In genomic region chrX:15678339-15678738, GRCh38 we compare ENCODE assay signal across 28 cellular contexts. TPM values are rescaled to one million over a fixed set of nuclear protein-coding genes. Genes with fewer than 3 reads are reported as not detected.
"Had no signal": no experiment of that assay in that cellular context is flagged by ENCODE, and none has a peak within 500 bp of the region (broad histone marks: within the 10 kb centered on the region; RNA-seq: fewer than 3 reads in every experiment).

No MANE protein-coding gene starts in this region.

- H3K27ac ChIP-seq: body of pancreas, gastroesophageal sphincter, hepatocyte, ovary, sigmoid colon, thoracic aorta, uterus, VCaP had no signal

- H3K9me3 Mint-ChIP-seq: activated naive CD4-positive, alpha-beta T cell treated with anti-CD3 and anti-CD28 coated beads, Interleukin-2, amount 10 ng/mL, durations not matched to agents 7 days and 5 days; nephron; stimulated activated effector memory CD8-positive, alpha-beta T cell treated with anti-CD3 and anti-CD28 coated beads, Interleukin-12 subunit alpha, Interleukin-12 subunit beta, amount 100 ng/mL, for 72 hours; stimulated activated naive CD8-positive, alpha-beta T cell treated with anti-CD3 and anti-CD28 coated beads, Interleukin-15, Interleukin-2, amounts not matched to agents 100 ng/mL and 50 ng/mL, for 24 hours; type B pancreatic cell had no signal

- H3K27me3 ChIP-seq: body of pancreas, gastroesophageal sphincter, hepatocyte, ovary, sigmoid colon, uterus had no signal

- ATAC-seq: body of pancreas; esophagus mucosa; gastroesophageal sphincter; left cardiac atrium; left ventricle myocardium superior; stimulated activated effector memory CD8-positive, alpha-beta T cell treated with anti-CD3 and anti-CD28 coated beads, Interleukin-12 subunit alpha, Interleukin-12 subunit beta, amount 100 ng/mL, for 72 hours had no signal

- DNase-seq: activated CD4-positive, alpha-beta T cell treated with anti-CD3 and anti-CD28 coated beads for 48 hours; activated CD4-positive, alpha-beta T cell treated with anti-CD3 and anti-CD28 coated beads, Interleukin-2, amount 50 U/mL, for 48 hours; activated CD8-positive, alpha-beta memory T cell treated with anti-CD3 and anti-CD28 coated beads for 24 hours; activated effector memory CD4-positive, alpha-beta T cell treated with Interleukin-2 at 50 U/mL for 16 hours; activated naive CD4-positive, alpha-beta T cell treated with anti-CD3 and anti-CD28 coated beads, Interleukin-2, amount 10 ng/mL, durations not matched to agents 7 days and 5 days; aorta; body of pancreas; caudate nucleus; cortex of kidney; left cardiac atrium; left ventricle myocardium superior; ovary; sigmoid colon; small intestine; stimulated activated CD4-positive, alpha-beta T cell treated with anti-CD3 and anti-CD28 coated beads, Interleukin-4, amount 100 ng/mL, for 24 hours; T-helper 9 cell; uterus had no signal

- H3K4me3 ChIP-seq: body of pancreas, gastroesophageal sphincter, hepatocyte, ovary, sigmoid colon, thoracic aorta, uterus had no signal

- H3K27ac Mint-ChIP-seq: activated naive CD4-positive, alpha-beta T cell treated with anti-CD3 and anti-CD28 coated beads, Interleukin-2, amount 10 ng/mL, durations not matched to agents 7 days and 5 days; nephron; stimulated activated effector memory CD8-positive, alpha-beta T cell treated with anti-CD3 and anti-CD28 coated beads, Interleukin-12 subunit alpha, Interleukin-12 subunit beta, amount 100 ng/mL, for 72 hours; stimulated activated naive CD8-positive, alpha-beta T cell treated with anti-CD3 and anti-CD28 coated beads, Interleukin-15, Interleukin-2, amounts not matched to agents 100 ng/mL and 50 ng/mL, for 24 hours; type B pancreatic cell had no signal

- H3K4me3 Mint-ChIP-seq: activated naive CD4-positive, alpha-beta T cell treated with anti-CD3 and anti-CD28 coated beads, Interleukin-2, amount 10 ng/mL, durations not matched to agents 7 days and 5 days; stimulated activated effector memory CD8-positive, alpha-beta T cell treated with anti-CD3 and anti-CD28 coated beads, Interleukin-12 subunit alpha, Interleukin-12 subunit beta, amount 100 ng/mL, for 72 hours; stimulated activated naive CD8-positive, alpha-beta T cell treated with anti-CD3 and anti-CD28 coated beads, Interleukin-15, Interleukin-2, amounts not matched to agents 100 ng/mL and 50 ng/mL, for 24 hours; type B pancreatic cell had no signal

- H3K36me3 ChIP-seq: ovary, sigmoid colon, thoracic aorta, uterus had no signal

- H3K9me3 ChIP-seq: body of pancreas, gastroesophageal sphincter, ovary, sigmoid colon, thoracic aorta, uterus had no signal

- H3K27me3 Mint-ChIP-seq: activated naive CD4-positive, alpha-beta T cell treated with anti-CD3 and anti-CD28 coated beads, Interleukin-2, amount 10 ng/mL, durations not matched to agents 7 days and 5 days; progenitor cell of endocrine pancreas; stimulated activated naive CD8-positive, alpha-beta T cell treated with anti-CD3 and anti-CD28 coated beads, Interleukin-15, Interleukin-2, amounts not matched to agents 100 ng/mL and 50 ng/mL, for 24 hours; type B pancreatic cell had no signal

RNA-seq across cellular contexts. Expression of gene CLTRN, which starts 13.7 kb away (rescaled TPM):
- total RNA-seq: aorta; T-helper 1 cell treated with Interleukin-12 subunit alpha and Interleukin-12 subunit beta and Interleukin-4 antibody, amounts not matched to agents 30 ng/mL and 1 ng/mL, for 36 hours had no signal
